Comparison of ENCODE assay signal across 1 cellular context in the genomic region with DNA sequence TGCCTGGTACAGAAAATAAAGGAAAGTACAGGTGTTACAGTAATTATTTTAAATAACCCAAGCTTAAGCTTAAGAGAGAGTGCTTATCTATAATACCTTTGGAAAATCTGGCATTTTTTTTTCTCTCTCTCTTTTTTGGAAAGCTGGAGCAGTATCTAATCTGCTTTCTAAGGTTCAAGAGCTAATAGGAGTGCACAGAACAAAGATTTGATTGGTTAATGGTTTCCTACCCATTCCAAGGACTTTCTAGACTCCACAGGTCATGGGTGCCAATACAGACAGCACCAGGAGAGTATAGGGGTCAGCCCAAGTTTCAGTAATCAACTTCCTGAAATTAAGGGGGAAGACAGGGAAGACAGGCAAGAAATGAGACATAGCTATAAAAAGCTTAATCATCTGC.
TF ChIP-seq lines count a peak whose summit lies in the region.

No MANE protein-coding gene starts in this region.

TF ChIP-seq in GM23338, 12 proteins besides CTCF, POLR2A, EP300 and RAD21 (continued from another document):
- TF ChIP-seq, protein P1, sequence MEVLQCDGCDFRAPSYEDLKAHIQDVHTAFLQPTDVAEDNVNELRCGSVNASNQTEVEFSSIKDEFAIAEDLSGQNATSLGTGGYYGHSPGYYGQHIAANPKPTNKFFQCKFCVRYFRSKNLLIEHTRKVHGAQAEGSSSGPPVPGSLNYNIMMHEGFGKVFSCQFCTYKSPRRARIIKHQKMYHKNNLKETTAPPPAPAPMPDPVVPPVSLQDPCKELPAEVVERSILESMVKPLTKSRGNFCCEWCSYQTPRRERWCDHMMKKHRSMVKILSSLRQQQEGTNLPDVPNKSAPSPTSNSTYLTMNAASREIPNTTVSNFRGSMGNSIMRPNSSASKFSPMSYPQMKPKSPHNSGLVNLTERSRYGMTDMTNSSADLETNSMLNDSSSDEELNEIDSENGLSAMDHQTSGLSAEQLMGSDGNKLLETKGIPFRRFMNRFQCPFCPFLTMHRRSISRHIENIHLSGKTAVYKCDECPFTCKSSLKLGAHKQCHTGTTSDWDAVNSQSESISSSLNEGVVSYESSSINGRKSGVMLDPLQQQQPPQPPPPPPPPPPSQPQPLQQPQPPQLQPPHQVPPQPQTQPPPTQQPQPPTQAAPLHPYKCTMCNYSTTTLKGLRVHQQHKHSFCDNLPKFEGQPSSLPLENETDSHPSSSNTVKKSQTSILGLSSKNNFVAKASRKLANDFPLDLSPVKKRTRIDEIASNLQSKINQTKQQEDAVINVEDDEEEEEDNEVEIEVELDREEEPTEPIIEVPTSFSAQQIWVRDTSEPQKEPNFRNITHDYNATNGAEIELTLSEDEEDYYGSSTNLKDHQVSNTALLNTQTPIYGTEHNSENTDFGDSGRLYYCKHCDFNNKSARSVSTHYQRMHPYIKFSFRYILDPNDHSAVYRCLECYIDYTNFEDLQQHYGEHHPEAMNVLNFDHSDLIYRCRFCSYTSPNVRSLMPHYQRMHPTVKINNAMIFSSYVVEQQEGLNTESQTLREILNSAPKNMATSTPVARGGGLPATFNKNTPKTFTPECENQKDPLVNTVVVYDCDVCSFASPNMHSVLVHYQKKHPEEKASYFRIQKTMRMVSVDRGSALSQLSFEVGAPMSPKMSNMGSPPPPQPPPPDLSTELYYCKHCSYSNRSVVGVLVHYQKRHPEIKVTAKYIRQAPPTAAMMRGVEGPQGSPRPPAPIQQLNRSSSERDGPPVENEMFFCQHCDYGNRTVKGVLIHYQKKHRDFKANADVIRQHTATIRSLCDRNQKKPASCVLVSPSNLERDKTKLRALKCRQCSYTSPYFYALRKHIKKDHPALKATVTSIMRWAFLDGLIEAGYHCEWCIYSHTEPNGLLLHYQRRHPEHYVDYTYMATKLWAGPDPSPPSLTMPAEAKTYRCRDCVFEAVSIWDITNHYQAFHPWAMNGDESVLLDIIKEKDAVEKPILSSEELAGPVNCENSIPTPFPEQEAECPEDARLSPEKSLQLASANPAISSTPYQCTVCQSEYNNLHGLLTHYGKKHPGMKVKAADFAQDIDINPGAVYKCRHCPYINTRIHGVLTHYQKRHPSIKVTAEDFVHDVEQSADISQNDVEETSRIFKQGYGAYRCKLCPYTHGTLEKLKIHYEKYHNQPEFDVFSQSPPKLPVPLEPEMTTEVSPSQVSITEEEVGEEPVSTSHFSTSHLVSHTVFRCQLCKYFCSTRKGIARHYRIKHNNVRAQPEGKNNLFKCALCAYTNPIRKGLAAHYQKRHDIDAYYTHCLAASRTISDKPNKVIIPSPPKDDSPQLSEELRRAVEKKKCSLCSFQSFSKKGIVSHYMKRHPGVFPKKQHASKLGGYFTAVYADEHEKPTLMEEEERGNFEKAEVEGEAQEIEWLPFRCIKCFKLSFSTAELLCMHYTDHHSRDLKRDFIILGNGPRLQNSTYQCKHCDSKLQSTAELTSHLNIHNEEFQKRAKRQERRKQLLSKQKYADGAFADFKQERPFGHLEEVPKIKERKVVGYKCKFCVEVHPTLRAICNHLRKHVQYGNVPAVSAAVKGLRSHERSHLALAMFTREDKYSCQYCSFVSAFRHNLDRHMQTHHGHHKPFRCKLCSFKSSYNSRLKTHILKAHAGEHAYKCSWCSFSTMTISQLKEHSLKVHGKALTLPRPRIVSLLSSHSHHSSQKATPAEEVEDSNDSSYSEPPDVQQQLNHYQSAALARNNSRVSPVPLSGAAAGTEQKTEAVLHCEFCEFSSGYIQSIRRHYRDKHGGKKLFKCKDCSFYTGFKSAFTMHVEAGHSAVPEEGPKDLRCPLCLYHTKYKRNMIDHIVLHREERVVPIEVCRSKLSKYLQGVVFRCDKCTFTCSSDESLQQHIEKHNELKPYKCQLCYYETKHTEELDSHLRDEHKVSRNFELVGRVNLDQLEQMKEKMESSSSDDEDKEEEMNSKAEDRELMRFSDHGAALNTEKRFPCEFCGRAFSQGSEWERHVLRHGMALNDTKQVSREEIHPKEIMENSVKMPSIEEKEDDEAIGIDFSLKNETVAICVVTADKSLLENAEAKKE (CRISPR knock-in tag; IDR thresholded peaks at IDR 0.05), result no peak
- TF ChIP-seq JUNB (IDR thresholded peaks at IDR 0.05; ENCODE audit: unreplicated experiment), result no peak
- TF ChIP-seq ETS1 (IDR thresholded peaks at IDR 0.05), result no peak
- no peak for TF ChIP-seq REST (IDR thresholded peaks at IDR 0.05; ENCODE audit: unreplicated experiment)
- no peak for TF ChIP-seq EZH2 (IDR thresholded peaks at IDR 0.05; ENCODE audit: low read depth, unreplicated experiment)
